Comparison of ENCODE assay signal across 19 cellular contexts in the genomic region with DNA sequence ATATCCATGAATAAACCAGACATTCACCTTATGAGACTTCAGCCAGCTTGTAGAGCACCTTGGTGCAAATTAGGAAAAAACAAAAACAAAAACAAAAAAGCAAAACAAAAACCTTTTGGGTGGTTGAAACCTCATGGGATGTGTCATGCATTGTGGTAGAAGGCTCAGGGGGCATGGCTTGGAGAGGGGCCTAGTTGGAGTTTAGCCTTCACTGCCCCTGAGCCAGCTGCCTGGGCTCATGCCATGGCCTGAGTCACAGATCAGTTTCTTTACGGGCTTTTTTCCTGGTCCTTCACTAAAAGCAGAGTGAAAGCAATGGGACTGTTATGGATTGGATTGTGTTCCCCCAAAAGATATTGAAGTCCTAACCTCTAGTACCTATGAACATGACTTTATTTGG. TPM values are rescaled to one million over a fixed set of nuclear protein-coding genes. Genes with fewer than 3 reads are reported as not detected.
DNase-seq lines count a peak whose midpoint lies in the region; ATAC-seq, FAIRE-seq and TF ChIP-seq lines count a peak whose summit lies in the region.
"Had no signal": no experiment of that assay in that cellular context is flagged by ENCODE, and none has a peak within 500 bp of the region (broad histone marks: within the 10 kb centered on the region; RNA-seq: fewer than 3 reads in every experiment).

No MANE protein-coding gene starts in this region.

- no peaks in the 10 kb centered on the region for H4K20me1 ChIP-seq in astrocyte (ENCODE audit: insufficient read depth, low read length)

- no peak for FAIRE-seq in astrocyte (lab: Jason Lieb, UNC)

- H3K27ac ChIP-seq in astrocyte (ENCODE audit: low read depth, low read length) (no peak overlapping the region), aorta (ENCODE audit: low read depth in 1 of 2, low read length in 2 of 2) (no peak overlapping the region)

- ATAC-seq in aorta (ENCODE audit: low FRiP score) (peak; percentile 75), GM19324 (IDR thresholded peaks at IDR 0.05; ENCODE audit: low FRiP score, unreplicated experiment) (no peak), GM21367 (IDR thresholded peaks at IDR 0.05; ENCODE audit: unreplicated experiment) (no peak)
- ATAC-seq: effector memory CD8-positive, alpha-beta T cell; T-cell had no signal

- H3K4me3 ChIP-seq in astrocyte (ENCODE audit: insufficient read depth, low read depth, low read length) (no peak overlapping the region), aorta (ENCODE audit: low read length in 2 of 2) (no peak overlapping the region)
- H3K4me3 ChIP-seq: smooth muscle cell had no signal

- H3K36me3 ChIP-seq in astrocyte (ENCODE audit: insufficient read depth, low read length) = no peaks in the 10 kb centered on the region
- no peaks in the 10 kb centered on the region for H3K36me3 ChIP-seq in aorta (ENCODE audit: control insufficient read depth in 1 of 2, insufficient read depth in 2 of 2, low read length in 1 of 2)

- no peak overlapping the region for H3K4me3 Mint-ChIP-seq in astrocyte (ENCODE audit: unreplicated experiment)
- H3K4me3 Mint-ChIP-seq: CD4-positive, alpha-beta T cell; effector memory CD8-positive, alpha-beta T cell; HFFc6; mesothelial cell of epicardium; T-cell had no signal

- DNase-seq in HT1080 (ENCODE audit: low read depth) (peak; percentile 63), astrocyte (ENCODE audit: low read depth) (peak; percentile 63), iris pigment epithelial cell (ENCODE audit: low read depth) (peak; percentile 33), aorta (peak; percentile 80 to 89), T-helper 1 cell (no peak)
- DNase-seq: activated naive CD4-positive, alpha-beta T cell treated with Interleukin-2 at 50 U/mL for 16 hours; CD4-positive, alpha-beta T cell; effector memory CD8-positive, alpha-beta T cell; HFFc6; islet precursor cell; NCI-H526; stimulated activated naive CD4-positive, alpha-beta T cell treated with Interleukin-2 at 50 U/mL for 16 hours; T-cell had no signal

- no peaks in the 10 kb centered on the region for H3K79me2 ChIP-seq in astrocyte (ENCODE audit: insufficient read depth, low read length)

- H2AFZ ChIP-seq in astrocyte (ENCODE audit: low read depth, low read length) = no peak overlapping the region

- H3K27me3 ChIP-seq in astrocyte (ENCODE audit: insufficient read depth, low read length) (no peaks in the 10 kb centered on the region), aorta (ENCODE audit: control insufficient read depth in 1 of 2, insufficient read depth in 2 of 2, low read length in 1 of 2) (no peaks in the 10 kb centered on the region)

- H3K4me1 Mint-ChIP-seq in astrocyte (ENCODE audit: low read depth, unreplicated experiment) = peaks cover 8% of the 10 kb centered on the region
- H3K4me1 Mint-ChIP-seq: T-cell had no signal

- H3K4me1 ChIP-seq in astrocyte (ENCODE audit: insufficient read depth, low read length) (no peaks in the 10 kb centered on the region), aorta (ENCODE audit: control insufficient read depth in 1 of 2, insufficient read depth in 2 of 2, low read length in 2 of 2) (peaks cover 5 to 12% of the 10 kb centered on the region in 2 donors)

- H3K27me3 Mint-ChIP-seq in astrocyte (ENCODE audit: low read depth, unreplicated experiment) = no peaks in the 10 kb centered on the region
- H3K27me3 Mint-ChIP-seq: CD4-positive, alpha-beta T cell; T-cell had no signal

- 0 to 5% methylated on average over 1 of the region's 1 CpG for WGBS in aorta, 2 donors

- H3K4me2 ChIP-seq in astrocyte (ENCODE audit: low read length) = no peak overlapping the region
- H3K4me2 ChIP-seq: smooth muscle cell had no signal

- intact Hi-C loops in aorta (cut with DNase I) = loop anchor here in 1 of 2 donors (5.0 kb wide), 1 partner anchor 254 kb away; no protein-coding TSS in a partner anchor

- no peak overlapping the region for H3K27ac Mint-ChIP-seq in astrocyte (ENCODE audit: unreplicated experiment)
- H3K27ac Mint-ChIP-seq: CD4-positive, alpha-beta T cell; effector memory CD8-positive, alpha-beta T cell; HFFc6; mesothelial cell of epicardium; T-cell had no signal

- H3K9me3 Mint-ChIP-seq in astrocyte (ENCODE audit: unreplicated experiment) = no peaks in the 10 kb centered on the region
- H3K9me3 Mint-ChIP-seq: CD4-positive, alpha-beta T cell; effector memory CD8-positive, alpha-beta T cell; HFFc6; mesothelial cell of epicardium; T-cell had no signal

- no peak for TF ChIP-seq CTCF in astrocyte (IDR thresholded peaks at IDR 0.05; ENCODE audit: insufficient read depth, low read depth, low read length)

- no peaks in the 10 kb centered on the region for H3K36me3 Mint-ChIP-seq in astrocyte (ENCODE audit: low read depth, unreplicated experiment)
- H3K36me3 Mint-ChIP-seq: mesothelial cell of epicardium, T-cell had no signal

- no peak overlapping the region for H3K9ac ChIP-seq in astrocyte (ENCODE audit: low read length)

- no peaks in the 10 kb centered on the region for H3K9me3 ChIP-seq in astrocyte (ENCODE audit: insufficient read depth, low read depth, low read length)
- no peaks in the 10 kb centered on the region for H3K9me3 ChIP-seq in aorta (ENCODE audit: control insufficient read depth, low read length)

RNA-seq across cellular contexts. Expression of gene DAPL1, which starts 22.0 kb away (rescaled TPM):
- not detected in 2 replicates for total RNA-seq in HT1080 (2014; rRNA removed; shearing (Covaris generic))
- polyA plus RNA-seq in HT1080 (2015; cell fraction: cytosol; rRNA removed) = not detected in 2 replicates
- polyA plus RNA-seq in HT1080 (2015; cell fraction: nucleus; rRNA removed) = not detected in 2 replicates
- total RNA-seq in astrocyte (not detected in 2 replicates), aorta (not detected)
- polyA plus RNA-seq in aorta = 10 to 100 TPM in 1 of 2 donors, 1 to 10 TPM in 1; 1.1 to 14.5 TPM
- total RNA-seq: cardiac septum; CD4-positive, alpha-beta T cell; glomerular endothelial cell; HFFc6; mesothelial cell of epicardium; smooth muscle cell; T-cell had no signal
- polyA plus RNA-seq: smooth muscle cell had no signal

Comparison
In these comparisons a context has a peak if more than half of its experiments do, and no peak if none do; other contexts are left out.
1. DNase-seq: peak in HT1080 (single experiment), astrocyte (single experiment), iris pigment epithelial cell (single experiment) and aorta (2 of 2); none in T-helper 1 cell (0 of 5).